Comparison of ENCODE assay signal across 9 cellular contexts in genomic region chr13:58584610-58585009, GRCh38.
"Had no signal": no experiment of that assay in that cellular context is flagged by ENCODE, and none has a peak within 500 bp of the region (broad histone marks: within the 10 kb centered on the region; RNA-seq: fewer than 3 reads in every experiment).

No MANE protein-coding gene starts in this region.

- H3K4me1 ChIP-seq: HAP-1 had no signal

- H3K27ac ChIP-seq: GM23248, HL-60, KMS-11 had no signal

- H2AFZ ChIP-seq: GM23248 had no signal

- H3K9ac ChIP-seq: GM23248, KMS-11 had no signal

- H3K36me3 ChIP-seq: HAP-1 had no signal

- H3K4me3 ChIP-seq: GM23248, HAP-1 had no signal

- ATAC-seq: HCT116 had no signal

- H3K4me2 ChIP-seq: KMS-11 had no signal

- H3K9me3 ChIP-seq: HAP-1 had no signal

- DNase-seq: GM23248, GOT3, H7, HFFc6, KBM-7 had no signal
